Comparison of ENCODE assay signal across 9 cellular contexts in genomic region chr1:108049083-108049819, GRCh38.
A peak's percentile ranks its signal among the peaks of the same experiment; 100 is the strongest.
DNase-seq lines count a peak whose midpoint lies in the region; ATAC-seq and FAIRE-seq lines count a peak whose summit lies in the region.
"Had no signal": no experiment of that assay in that cellular context is flagged by ENCODE, and none has a peak within 500 bp of the region (broad histone marks: within the 10 kb centered on the region; RNA-seq: fewer than 3 reads in every experiment).

No MANE protein-coding gene starts in this region.

- peak; percentile 17 for ATAC-seq in stimulated activated naive CD8-positive, alpha-beta T cell treated with anti-CD3 and anti-CD28 coated beads, Interleukin-15, Interleukin-2, amounts not matched to agents 100 U/mL and 50 U/mL, for 24 hours
- no peak for ATAC-seq in HG03469 (IDR thresholded peaks at IDR 0.05; ENCODE audit: unreplicated experiment)

- no peak for FAIRE-seq in GM19239 (lab: Jason Lieb, UNC)
- FAIRE-seq: TTC549 had no signal

- peak; percentile 24 for DNase-seq in NCI-H510A treated with DMSO at 0.1 percent for 48 hours (lab: John Stamatoyannopoulos, UW)
- DNase-seq in NCI-H510A (lab: John Stamatoyannopoulos, UW), result no peak
- DNase-seq in MV-4-11 (lab: John Stamatoyannopoulos, UW), result peak; percentile 77
- DNase-seq in amygdala (lab: John Stamatoyannopoulos, UW), result peak in 43 of 56 donors; percentile 3 to 77 (median 40)
- DNase-seq in iPS-NIHi11 (ENCODE audit: low spot score), result peak; percentile 71
- DNase-seq in stimulated activated naive CD8-positive, alpha-beta T cell treated with anti-CD3 and anti-CD28 coated beads, Interleukin-15, Interleukin-2, amounts not matched to agents 100 U/mL and 50 U/mL, for 24 hours, result peak; percentile 39
- DNase-seq in GM19239 (ENCODE audit: insufficient read length, low spot score), result no peak

Comparison
In these comparisons a context has a peak if more than half of its experiments do, and no peak if none do; other contexts are left out.
1. DNase-seq: peak in NCI-H510A treated with DMSO at 0.1 percent for 48 hours (single experiment), MV-4-11 (single experiment), amygdala (43 of 56), iPS-NIHi11 (single experiment) and stimulated activated naive CD8-positive, alpha-beta T cell treated with anti-CD3 and anti-CD28 coated beads, Interleukin-15, Interleukin-2, amounts not matched to agents 100 U/mL and 50 U/mL, for 24 hours (single experiment); none in NCI-H510A (single experiment) and GM19239 (single experiment).